1 cellular context compared by ENCODE assay signal in the genomic region with DNA sequence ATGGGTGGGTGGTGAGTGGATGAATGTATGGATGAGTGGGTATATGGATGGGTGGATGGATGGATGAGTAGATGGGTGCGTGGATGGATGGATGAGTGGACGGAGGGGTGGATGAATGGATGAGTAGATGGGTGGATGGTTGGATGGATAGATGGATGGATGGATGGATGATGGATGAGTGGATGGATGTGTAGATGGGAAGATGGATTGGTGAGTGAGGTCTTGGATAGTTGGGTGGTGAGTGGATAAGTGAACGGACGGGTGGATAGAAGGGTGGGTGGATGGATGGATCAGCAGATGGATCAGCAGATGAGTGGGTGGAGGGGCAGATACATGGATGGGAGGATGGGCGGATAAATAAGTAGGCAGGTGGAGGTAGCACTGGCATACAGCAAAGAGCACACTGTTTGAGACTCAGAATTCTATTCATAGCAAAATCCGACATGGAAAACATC.
TF ChIP-seq lines count a peak whose summit lies in the region.

No MANE protein-coding gene starts in this region.

TF ChIP-seq in IMR-90, 13 proteins besides CTCF, POLR2A, EP300 and RAD21:
- TF ChIP-seq RFX5 (IDR thresholded peaks at IDR 0.05; ENCODE audit: low read depth, low read length): no peak
- TF ChIP-seq, protein P1, sequence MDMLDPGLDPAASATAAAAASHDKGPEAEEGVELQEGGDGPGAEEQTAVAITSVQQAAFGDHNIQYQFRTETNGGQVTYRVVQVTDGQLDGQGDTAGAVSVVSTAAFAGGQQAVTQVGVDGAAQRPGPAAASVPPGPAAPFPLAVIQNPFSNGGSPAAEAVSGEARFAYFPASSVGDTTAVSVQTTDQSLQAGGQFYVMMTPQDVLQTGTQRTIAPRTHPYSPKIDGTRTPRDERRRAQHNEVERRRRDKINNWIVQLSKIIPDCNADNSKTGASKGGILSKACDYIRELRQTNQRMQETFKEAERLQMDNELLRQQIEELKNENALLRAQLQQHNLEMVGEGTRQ (IDR thresholded peaks at IDR 0.05; ENCODE audit: low read depth, low read length): no peak
- no peak for TF ChIP-seq CEBPB (IDR thresholded peaks at IDR 0.05; ENCODE audit: low read depth, low read length)
- TF ChIP-seq MXI1 (IDR thresholded peaks at IDR 0.05; ENCODE audit: borderline replicate concordance, low read depth, low read length): no peak
- no peak for TF ChIP-seq CHD1 (IDR thresholded peaks at IDR 0.05; ENCODE audit: low read depth, low read length)
- TF ChIP-seq, protein P2, sequence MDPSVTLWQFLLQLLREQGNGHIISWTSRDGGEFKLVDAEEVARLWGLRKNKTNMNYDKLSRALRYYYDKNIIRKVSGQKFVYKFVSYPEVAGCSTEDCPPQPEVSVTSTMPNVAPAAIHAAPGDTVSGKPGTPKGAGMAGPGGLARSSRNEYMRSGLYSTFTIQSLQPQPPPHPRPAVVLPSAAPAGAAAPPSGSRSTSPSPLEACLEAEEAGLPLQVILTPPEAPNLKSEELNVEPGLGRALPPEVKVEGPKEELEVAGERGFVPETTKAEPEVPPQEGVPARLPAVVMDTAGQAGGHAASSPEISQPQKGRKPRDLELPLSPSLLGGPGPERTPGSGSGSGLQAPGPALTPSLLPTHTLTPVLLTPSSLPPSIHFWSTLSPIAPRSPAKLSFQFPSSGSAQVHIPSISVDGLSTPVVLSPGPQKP (IDR thresholded peaks at IDR 0.05; ENCODE audit: borderline replicate concordance, low read depth, low read length): no peak
- TF ChIP-seq NFE2L2 (IDR thresholded peaks at IDR 0.05; ENCODE audit: low read depth, low read length): no peak
- TF ChIP-seq MAFK (IDR thresholded peaks at IDR 0.05; ENCODE audit: low read depth, low read length): no peak
- no peak for TF ChIP-seq FOS (IDR thresholded peaks at IDR 0.05; ENCODE audit: low read depth, low read length)
- TF ChIP-seq MAZ (IDR thresholded peaks at IDR 0.05; ENCODE audit: borderline replicate concordance, low read depth, low read length): no peak
- TF ChIP-seq RCOR1 (IDR thresholded peaks at IDR 0.05; ENCODE audit: insufficient replicate concordance, low read length): no peak
- TF ChIP-seq SMC3 (IDR thresholded peaks at IDR 0.05; ENCODE audit: low read depth, low read length): no peak
- no peak for TF ChIP-seq BHLHE40 (IDR thresholded peaks at IDR 0.05; ENCODE audit: low read depth, low read length)
TF ChIP-seq in IMR-90: peak in this region for 0.
